In the genomic region with DNA sequence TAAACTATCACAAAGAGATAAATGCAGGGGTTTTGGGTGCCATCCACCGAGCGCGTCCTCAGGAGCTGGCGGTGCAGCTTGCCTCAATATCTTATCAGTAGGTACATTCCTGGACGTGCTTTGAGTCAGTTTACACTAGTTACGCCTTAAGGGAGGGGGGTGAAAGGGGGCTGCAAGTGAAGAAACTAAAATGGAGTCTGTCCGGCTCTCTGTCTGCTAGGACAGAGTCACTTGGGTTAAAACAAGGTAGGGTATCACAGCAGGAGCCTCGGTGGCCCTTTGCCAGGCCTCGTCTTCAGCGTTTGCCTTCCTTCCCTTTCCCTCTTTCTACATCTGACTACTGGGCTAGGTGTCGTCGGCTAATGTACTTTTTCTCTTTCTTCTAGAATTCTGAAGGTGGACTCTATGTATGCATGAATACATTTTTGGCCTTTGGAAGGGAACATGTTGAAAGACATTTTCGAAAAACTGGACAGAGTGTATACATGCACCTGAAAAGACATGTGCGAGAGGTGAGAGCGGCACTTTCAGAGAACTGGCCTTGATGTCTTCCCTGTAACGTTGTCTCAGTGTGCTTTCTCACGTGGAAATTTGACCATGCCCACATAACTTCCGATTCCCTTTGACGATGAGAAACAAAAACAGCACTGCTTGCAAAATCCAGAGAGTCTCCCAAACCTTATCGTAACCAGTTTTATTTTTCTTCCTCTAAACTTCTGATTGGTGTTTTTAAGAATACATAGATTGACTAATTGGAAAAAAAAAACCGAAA, we compare ENCODE assay signal across 1 cellular context.
A peak's percentile ranks its signal among the peaks of the same experiment; 100 is the strongest.
TF ChIP-seq lines count a peak whose summit lies in the region.

No MANE protein-coding gene starts in this region.

TF ChIP-seq in K562, 482 proteins besides CTCF, POLR2A, EP300 and RAD21 (continued from another document):
- TF ChIP-seq, protein P1, sequence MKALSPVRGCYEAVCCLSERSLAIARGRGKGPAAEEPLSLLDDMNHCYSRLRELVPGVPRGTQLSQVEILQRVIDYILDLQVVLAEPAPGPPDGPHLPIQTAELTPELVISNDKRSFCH (CRISPR knock-in tag; IDR thresholded peaks at IDR 0.05), result no peak
- TF ChIP-seq, protein P1 (tag; IDR thresholded peaks at IDR 0.05), result peak; percentile 93
- TF ChIP-seq TEAD2 (tag; IDR thresholded peaks at IDR 0.05), result 0 out of 2 replicates have a peak, but pooled peaks have one; percentile 22
- TF ChIP-seq ZBED1 (IDR thresholded peaks at IDR 0.05), result no peak
- no peak for TF ChIP-seq MYC (IDR thresholded peaks at IDR 0.05; ENCODE audit: low read depth, low read length)
- no peak for TF ChIP-seq MYC (CRISPR knock-in tag; IDR thresholded peaks at IDR 0.05; ENCODE audit: borderline replicate concordance, low read depth)
- peak; percentile 69; the same call in 1 of the 2 replicates for TF ChIP-seq DMBX1 (CRISPR knock-in tag; IDR thresholded peaks at IDR 0.05; ENCODE audit: borderline replicate concordance)
- TF ChIP-seq, protein P2, sequence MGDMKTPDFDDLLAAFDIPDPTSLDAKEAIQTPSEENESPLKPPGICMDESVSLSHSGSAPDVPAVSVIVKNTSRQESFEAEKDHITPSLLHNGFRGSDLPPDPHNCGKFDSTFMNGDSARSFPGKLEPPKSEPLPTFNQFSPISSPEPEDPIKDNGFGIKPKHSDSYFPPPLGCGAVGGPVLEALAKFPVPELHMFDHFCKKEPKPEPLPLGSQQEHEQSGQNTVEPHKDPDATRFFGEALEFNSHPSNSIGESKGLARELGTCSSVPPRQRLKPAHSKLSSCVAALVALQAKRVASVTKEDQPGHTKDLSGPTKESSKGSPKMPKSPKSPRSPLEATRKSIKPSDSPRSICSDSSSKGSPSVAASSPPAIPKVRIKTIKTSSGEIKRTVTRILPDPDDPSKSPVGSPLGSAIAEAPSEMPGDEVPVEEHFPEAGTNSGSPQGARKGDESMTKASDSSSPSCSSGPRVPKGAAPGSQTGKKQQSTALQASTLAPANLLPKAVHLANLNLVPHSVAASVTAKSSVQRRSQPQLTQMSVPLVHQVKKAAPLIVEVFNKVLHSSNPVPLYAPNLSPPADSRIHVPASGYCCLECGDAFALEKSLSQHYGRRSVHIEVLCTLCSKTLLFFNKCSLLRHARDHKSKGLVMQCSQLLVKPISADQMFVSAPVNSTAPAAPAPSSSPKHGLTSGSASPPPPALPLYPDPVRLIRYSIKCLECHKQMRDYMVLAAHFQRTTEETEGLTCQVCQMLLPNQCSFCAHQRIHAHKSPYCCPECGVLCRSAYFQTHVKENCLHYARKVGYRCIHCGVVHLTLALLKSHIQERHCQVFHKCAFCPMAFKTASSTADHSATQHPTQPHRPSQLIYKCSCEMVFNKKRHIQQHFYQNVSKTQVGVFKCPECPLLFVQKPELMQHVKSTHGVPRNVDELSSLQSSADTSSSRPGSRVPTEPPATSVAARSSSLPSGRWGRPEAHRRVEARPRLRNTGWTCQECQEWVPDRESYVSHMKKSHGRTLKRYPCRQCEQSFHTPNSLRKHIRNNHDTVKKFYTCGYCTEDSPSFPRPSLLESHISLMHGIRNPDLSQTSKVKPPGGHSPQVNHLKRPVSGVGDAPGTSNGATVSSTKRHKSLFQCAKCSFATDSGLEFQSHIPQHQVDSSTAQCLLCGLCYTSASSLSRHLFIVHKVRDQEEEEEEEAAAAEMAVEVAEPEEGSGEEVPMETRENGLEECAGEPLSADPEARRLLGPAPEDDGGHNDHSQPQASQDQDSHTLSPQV (IDR thresholded peaks at IDR 0.05), result peak; percentile 70
- no peak for TF ChIP-seq KAT8 (IDR thresholded peaks at IDR 0.05; ENCODE audit: low read depth)
- TF ChIP-seq, protein P3, sequence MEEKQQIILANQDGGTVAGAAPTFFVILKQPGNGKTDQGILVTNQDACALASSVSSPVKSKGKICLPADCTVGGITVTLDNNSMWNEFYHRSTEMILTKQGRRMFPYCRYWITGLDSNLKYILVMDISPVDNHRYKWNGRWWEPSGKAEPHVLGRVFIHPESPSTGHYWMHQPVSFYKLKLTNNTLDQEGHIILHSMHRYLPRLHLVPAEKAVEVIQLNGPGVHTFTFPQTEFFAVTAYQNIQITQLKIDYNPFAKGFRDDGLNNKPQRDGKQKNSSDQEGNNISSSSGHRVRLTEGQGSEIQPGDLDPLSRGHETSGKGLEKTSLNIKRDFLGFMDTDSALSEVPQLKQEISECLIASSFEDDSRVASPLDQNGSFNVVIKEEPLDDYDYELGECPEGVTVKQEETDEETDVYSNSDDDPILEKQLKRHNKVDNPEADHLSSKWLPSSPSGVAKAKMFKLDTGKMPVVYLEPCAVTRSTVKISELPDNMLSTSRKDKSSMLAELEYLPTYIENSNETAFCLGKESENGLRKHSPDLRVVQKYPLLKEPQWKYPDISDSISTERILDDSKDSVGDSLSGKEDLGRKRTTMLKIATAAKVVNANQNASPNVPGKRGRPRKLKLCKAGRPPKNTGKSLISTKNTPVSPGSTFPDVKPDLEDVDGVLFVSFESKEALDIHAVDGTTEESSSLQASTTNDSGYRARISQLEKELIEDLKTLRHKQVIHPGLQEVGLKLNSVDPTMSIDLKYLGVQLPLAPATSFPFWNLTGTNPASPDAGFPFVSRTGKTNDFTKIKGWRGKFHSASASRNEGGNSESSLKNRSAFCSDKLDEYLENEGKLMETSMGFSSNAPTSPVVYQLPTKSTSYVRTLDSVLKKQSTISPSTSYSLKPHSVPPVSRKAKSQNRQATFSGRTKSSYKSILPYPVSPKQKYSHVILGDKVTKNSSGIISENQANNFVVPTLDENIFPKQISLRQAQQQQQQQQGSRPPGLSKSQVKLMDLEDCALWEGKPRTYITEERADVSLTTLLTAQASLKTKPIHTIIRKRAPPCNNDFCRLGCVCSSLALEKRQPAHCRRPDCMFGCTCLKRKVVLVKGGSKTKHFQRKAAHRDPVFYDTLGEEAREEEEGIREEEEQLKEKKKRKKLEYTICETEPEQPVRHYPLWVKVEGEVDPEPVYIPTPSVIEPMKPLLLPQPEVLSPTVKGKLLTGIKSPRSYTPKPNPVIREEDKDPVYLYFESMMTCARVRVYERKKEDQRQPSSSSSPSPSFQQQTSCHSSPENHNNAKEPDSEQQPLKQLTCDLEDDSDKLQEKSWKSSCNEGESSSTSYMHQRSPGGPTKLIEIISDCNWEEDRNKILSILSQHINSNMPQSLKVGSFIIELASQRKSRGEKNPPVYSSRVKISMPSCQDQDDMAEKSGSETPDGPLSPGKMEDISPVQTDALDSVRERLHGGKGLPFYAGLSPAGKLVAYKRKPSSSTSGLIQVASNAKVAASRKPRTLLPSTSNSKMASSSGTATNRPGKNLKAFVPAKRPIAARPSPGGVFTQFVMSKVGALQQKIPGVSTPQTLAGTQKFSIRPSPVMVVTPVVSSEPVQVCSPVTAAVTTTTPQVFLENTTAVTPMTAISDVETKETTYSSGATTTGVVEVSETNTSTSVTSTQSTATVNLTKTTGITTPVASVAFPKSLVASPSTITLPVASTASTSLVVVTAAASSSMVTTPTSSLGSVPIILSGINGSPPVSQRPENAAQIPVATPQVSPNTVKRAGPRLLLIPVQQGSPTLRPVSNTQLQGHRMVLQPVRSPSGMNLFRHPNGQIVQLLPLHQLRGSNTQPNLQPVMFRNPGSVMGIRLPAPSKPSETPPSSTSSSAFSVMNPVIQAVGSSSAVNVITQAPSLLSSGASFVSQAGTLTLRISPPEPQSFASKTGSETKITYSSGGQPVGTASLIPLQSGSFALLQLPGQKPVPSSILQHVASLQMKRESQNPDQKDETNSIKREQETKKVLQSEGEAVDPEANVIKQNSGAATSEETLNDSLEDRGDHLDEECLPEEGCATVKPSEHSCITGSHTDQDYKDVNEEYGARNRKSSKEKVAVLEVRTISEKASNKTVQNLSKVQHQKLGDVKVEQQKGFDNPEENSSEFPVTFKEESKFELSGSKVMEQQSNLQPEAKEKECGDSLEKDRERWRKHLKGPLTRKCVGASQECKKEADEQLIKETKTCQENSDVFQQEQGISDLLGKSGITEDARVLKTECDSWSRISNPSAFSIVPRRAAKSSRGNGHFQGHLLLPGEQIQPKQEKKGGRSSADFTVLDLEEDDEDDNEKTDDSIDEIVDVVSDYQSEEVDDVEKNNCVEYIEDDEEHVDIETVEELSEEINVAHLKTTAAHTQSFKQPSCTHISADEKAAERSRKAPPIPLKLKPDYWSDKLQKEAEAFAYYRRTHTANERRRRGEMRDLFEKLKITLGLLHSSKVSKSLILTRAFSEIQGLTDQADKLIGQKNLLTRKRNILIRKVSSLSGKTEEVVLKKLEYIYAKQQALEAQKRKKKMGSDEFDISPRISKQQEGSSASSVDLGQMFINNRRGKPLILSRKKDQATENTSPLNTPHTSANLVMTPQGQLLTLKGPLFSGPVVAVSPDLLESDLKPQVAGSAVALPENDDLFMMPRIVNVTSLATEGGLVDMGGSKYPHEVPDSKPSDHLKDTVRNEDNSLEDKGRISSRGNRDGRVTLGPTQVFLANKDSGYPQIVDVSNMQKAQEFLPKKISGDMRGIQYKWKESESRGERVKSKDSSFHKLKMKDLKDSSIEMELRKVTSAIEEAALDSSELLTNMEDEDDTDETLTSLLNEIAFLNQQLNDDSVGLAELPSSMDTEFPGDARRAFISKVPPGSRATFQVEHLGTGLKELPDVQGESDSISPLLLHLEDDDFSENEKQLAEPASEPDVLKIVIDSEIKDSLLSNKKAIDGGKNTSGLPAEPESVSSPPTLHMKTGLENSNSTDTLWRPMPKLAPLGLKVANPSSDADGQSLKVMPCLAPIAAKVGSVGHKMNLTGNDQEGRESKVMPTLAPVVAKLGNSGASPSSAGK (IDR thresholded peaks at IDR 0.05), result peak; percentile 34; the same call in 1 of the 2 replicates
- TF ChIP-seq, protein P4, sequence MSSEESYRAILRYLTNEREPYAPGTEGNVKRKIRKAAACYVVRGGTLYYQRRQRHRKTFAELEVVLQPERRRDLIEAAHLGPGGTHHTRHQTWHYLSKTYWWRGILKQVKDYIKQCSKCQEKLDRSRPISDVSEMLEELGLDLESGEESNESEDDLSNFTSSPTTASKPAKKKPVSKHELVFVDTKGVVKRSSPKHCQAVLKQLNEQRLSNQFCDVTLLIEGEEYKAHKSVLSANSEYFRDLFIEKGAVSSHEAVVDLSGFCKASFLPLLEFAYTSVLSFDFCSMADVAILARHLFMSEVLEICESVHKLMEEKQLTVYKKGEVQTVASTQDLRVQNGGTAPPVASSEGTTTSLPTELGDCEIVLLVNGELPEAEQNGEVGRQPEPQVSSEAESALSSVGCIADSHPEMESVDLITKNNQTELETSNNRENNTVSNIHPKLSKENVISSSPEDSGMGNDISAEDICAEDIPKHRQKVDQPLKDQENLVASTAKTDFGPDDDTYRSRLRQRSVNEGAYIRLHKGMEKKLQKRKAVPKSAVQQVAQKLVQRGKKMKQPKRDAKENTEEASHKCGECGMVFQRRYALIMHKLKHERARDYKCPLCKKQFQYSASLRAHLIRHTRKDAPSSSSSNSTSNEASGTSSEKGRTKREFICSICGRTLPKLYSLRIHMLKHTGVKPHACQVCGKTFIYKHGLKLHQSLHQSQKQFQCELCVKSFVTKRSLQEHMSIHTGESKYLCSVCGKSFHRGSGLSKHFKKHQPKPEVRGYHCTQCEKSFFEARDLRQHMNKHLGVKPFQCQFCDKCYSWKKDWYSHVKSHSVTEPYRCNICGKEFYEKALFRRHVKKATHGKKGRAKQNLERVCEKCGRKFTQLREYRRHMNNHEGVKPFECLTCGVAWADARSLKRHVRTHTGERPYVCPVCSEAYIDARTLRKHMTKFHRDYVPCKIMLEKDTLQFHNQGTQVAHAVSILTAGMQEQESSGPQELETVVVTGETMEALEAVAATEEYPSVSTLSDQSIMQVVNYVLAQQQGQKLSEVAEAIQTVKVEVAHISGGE (CRISPR knock-in tag; IDR thresholded peaks at IDR 0.05), result no peak
- peak in 1 of 3 experiments; percentile 34 for TF ChIP-seq YY1 (IDR thresholded peaks at IDR 0.05; ENCODE audit: borderline replicate concordance in 1 of 3, control insufficient read depth in 1 of 3, extremely low read depth in 1 of 3, insufficient read depth in 3 of 3, insufficient read length in 1 of 3, insufficient replicate concordance in 2 of 3, low read depth in 1 of 3, low read length in 2 of 3)
- peak; percentile 53 for TF ChIP-seq ZNF316 (IDR thresholded peaks at IDR 0.05)
